ENCODE assay signal across 11 cellular contexts in the genomic region with DNA sequence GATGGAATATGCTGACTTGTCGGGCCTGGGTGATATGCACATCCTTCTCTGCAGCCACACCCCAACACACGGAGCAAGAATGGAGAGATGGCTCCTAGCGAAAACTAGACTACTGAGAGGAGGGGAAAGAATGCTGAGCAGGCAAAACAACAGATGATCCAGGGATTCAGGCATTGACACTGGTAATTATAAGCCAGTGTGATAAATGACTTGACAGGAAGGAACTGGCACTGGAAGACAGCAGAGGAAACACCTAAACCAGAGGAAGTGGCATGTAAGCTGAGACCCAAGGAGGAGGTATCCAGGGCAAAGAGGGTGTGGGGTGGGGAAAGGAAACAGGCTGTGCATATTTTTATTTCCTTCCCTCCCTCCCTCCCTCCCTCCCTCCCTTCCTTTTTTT. TPM values are rescaled to one million over a fixed set of nuclear protein-coding genes. Genes with fewer than 3 reads are reported as not detected.
A peak's percentile ranks its signal among the peaks of the same experiment; 100 is the strongest.
DNase-seq lines count a peak whose midpoint lies in the region; FAIRE-seq and TF ChIP-seq lines count a peak whose summit lies in the region.
"Had no signal": no experiment of that assay in that cellular context is flagged by ENCODE, and none has a peak within 500 bp of the region (broad histone marks: within the 10 kb centered on the region; RNA-seq: fewer than 3 reads in every experiment).

No MANE protein-coding gene starts in this region.

- peak overlapping the region; percentile 33 for H3K4me3 Mint-ChIP-seq in activated naive CD8-positive, alpha-beta T cell

- peak; percentile 7 for DNase-seq in activated CD4-positive, alpha-beta T cell treated with anti-CD3 and anti-CD28 coated beads, Interleukin-2, amount 50 U/mL, for 1 hour
- no peak for DNase-seq in activated CD4-positive, alpha-beta T cell treated with anti-CD3 and anti-CD28 coated beads, Interleukin-2, amount 50 U/mL, for 4 hours
- DNase-seq in NCI-H82 (lab: John Stamatoyannopoulos, UW) (peak; percentile 87), spleen (no peak), urothelium cell line (ENCODE audit: low spot score) (no peak), germinal center (ENCODE audit: low spot score) (no peak), HuH-7 (ENCODE audit: low spot score) (no peak)
- DNase-seq: head of caudate nucleus, NCI-H187 had no signal

- H3K27ac Mint-ChIP-seq in activated naive CD8-positive, alpha-beta T cell = peak overlapping the region; percentile 62

- no peaks in the 10 kb centered on the region for H3K9me3 ChIP-seq in spleen

- intact Hi-C loops in spleen (cut with DNase I; ENCODE audit: low total_unique reads) = no loop called here

- peak overlapping the region; percentile 12 to 78 (median 62) for H3K27ac ChIP-seq in spleen
- H3K27ac ChIP-seq: cardiac muscle cell had no signal

- TF ChIP-seq CTCF in spleen (IDR thresholded peaks at IDR 0.05 in 8 of 11, conservative IDR thresholded peaks at IDR 0.05 in 3 of 11) = no peak

- H3K36me3 ChIP-seq in spleen = no peaks in the 10 kb centered on the region
- H3K36me3 ChIP-seq: cardiac muscle cell had no signal

- no peaks in the 10 kb centered on the region for H3K36me3 Mint-ChIP-seq in activated naive CD8-positive, alpha-beta T cell

- WGBS in spleen, 5 donors = 13 to 30% (median 17%) methylated on average over 3 of the region's 3 CpGs

- TF ChIP-seq POLR2A in spleen (IDR thresholded peaks at IDR 0.05) = no peak

- peaks cover 29 to 61% (median 45%) of the 10 kb centered on the region in 6 donors for H3K4me1 ChIP-seq in spleen

- peak overlapping the region in 1 of 8 donors; percentile 12 for H3K4me3 ChIP-seq in spleen
- H3K4me3 ChIP-seq: cardiac muscle cell had no signal

- no peaks in the 10 kb centered on the region for H3K27me3 Mint-ChIP-seq in activated naive CD8-positive, alpha-beta T cell

- H3K9me3 Mint-ChIP-seq in activated naive CD8-positive, alpha-beta T cell (ENCODE audit: low read depth) = no peaks in the 10 kb centered on the region

- no peak for FAIRE-seq in urothelium cell line (lab: Jason Lieb, UNC)

- H3K4me1 Mint-ChIP-seq in activated naive CD8-positive, alpha-beta T cell (ENCODE audit: low read depth) = peaks cover 49% of the 10 kb centered on the region

- no peaks in the 10 kb centered on the region for H3K27me3 ChIP-seq in spleen (replicated peaks in 1 of 7)
- H3K27me3 ChIP-seq: cardiac muscle cell had no signal

RNA-seq across cellular contexts. Expression of gene KHDRBS1, which starts 31.7 kb away (rescaled TPM):
- total RNA-seq in spleen = 100 to 1,000 TPM in 3 of 7 donors, 10 to 100 TPM in 4; 69.9 to 109 (median 97.9) TPM
- 10 to 100 TPM; 63.8 to 80.6 (median 74.5) TPM for polyA plus RNA-seq in spleen

RNA-seq across cellular contexts. Expression of gene PTP4A2, which starts 43.8 kb away (rescaled TPM):
- 100 to 1,000 TPM; 201 to 300 (median 254) TPM for total RNA-seq in spleen
- 100 to 1,000 TPM in 1 of 3 donors, 10 to 100 TPM in 2; 72.9 to 111 (median 94.2) TPM for polyA plus RNA-seq in spleen

Comparison
In these comparisons a context has a peak if more than half of its experiments do, and no peak if none do; other contexts are left out.
1. DNase-seq: peak in activated CD4-positive, alpha-beta T cell treated with anti-CD3 and anti-CD28 coated beads, Interleukin-2, amount 50 U/mL, for 1 hour (single experiment) and NCI-H82 (single experiment); none in activated CD4-positive, alpha-beta T cell treated with anti-CD3 and anti-CD28 coated beads, Interleukin-2, amount 50 U/mL, for 4 hours (0 of 2), spleen (single experiment), urothelium cell line (single experiment), germinal center (single experiment) and HuH-7 (single experiment).